ENCODE assay signal across 8 cellular contexts in the genomic region with DNA sequence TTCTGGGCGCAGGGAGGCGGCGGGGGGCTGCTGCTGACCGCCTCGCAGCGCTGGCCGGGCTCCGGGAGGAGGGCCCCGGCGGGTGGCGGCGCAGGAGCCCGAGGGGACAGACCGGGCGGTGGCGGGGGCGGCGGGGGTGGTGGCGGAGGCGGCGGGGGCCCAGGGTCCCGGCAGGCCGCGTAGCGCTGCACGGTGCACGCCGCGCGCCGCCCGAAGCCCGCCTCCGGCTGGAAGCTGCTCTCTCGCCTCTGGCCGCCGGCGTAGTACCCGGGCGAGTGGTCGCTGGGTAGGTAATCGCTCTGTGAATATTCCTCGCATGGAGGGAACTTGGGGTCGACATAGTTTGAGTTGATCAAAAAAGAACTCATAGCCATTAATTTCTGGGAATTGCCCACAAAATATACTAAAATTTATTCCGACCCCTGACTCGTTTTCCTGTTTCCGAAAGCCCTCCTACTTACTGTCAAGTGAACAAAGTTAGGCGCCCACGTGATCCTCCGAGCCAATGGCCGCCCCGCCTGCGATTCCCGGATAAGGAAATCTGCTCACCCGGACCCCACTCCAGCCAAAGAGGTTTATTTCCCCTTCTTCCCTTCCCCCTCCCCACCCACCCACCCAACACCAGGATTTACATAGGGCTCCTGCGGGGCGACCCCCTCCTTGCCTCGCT. TPM values are rescaled to one million over a fixed set of nuclear protein-coding genes. Genes with fewer than 3 reads are reported as not detected.
DNase-seq lines count a peak whose midpoint lies in the region; ATAC-seq and TF ChIP-seq lines count a peak whose summit lies in the region.

A gene (minus strand): TSS at position 405 of the 670 bp plus-strand sequence. CDS start 31 bp downstream, at position 374.

- peaks cover 3% of the 10 kb centered on the region for H3K4me1 Mint-ChIP-seq in osteocyte (ENCODE audit: unreplicated experiment)

- peak within 1 kb of the TSS; percentile 3 to 61 (median 50) for H3K4me3 ChIP-seq in heart left ventricle

- peaks cover 0 to 39% (median 5%) of the 10 kb centered on the region in 12 donors for H3K4me1 ChIP-seq in heart left ventricle

- H3K36me3 Mint-ChIP-seq in osteocyte (ENCODE audit: unreplicated experiment) = peaks cover under 1% of the 10 kb centered on the region

- no peak for TF ChIP-seq CTCF in heart left ventricle (IDR thresholded peaks at IDR 0.05)
- TF ChIP-seq CTCF in osteocyte (IDR thresholded peaks at IDR 0.05) = no peak

- no peaks in the 10 kb centered on the region for H3K9me3 Mint-ChIP-seq in osteocyte (ENCODE audit: unreplicated experiment)

- no peak for TF ChIP-seq POLR2A in heart left ventricle (IDR thresholded peaks at IDR 0.05)

- intact Hi-C loops in heart left ventricle (cut with DNase I) = loop anchor here in 3 of 10 donors (2.0 to 5.0 kb wide), 2 partner anchors 13 to 36 kb away; no protein-coding TSS in a partner anchor

- H3K27ac Mint-ChIP-seq in osteocyte (ENCODE audit: unreplicated experiment) = no peak within 1 kb of the TSS

- no peak within 1 kb of the TSS for H3K4me3 Mint-ChIP-seq in osteocyte (ENCODE audit: unreplicated experiment)

- DNase-seq in GM03348 (ENCODE audit: low spot score) (peak; percentile 83), RKO (ENCODE audit: low spot score) (peak; percentile 81), heart left ventricle (peak; percentile 53 to 85 (median 70)), retina (peak; percentile 67), osteocyte (ENCODE audit: extremely low spot score, unreplicated experiment) (no peak), iPS-NIHi11 (ENCODE audit: low spot score) (no peak)
- peak; percentile 29 for DNase-seq in activated gamma-delta T cell treated with anti-CD3 and anti-CD28 coated beads, Interleukin-2, amount 50 U/mL, for 16 hours (ENCODE audit: low read depth)

- 1 to 3% (median 2%) methylated on average over 14 to 58 of the region's 58 CpGs for WGBS in heart left ventricle, 4 donors

- no peaks in the 10 kb centered on the region for H3K36me3 ChIP-seq in heart left ventricle

- ATAC-seq in HG02885 (IDR thresholded peaks at IDR 0.05; ENCODE audit: poor library complexity, unreplicated experiment) (peak; percentile 62), heart left ventricle (peak in 3 of 4 donors; percentile 58 to 68 (median 61))

- no peaks in the 10 kb centered on the region for H3K9me3 ChIP-seq in heart left ventricle

- peak within 1 kb of the TSS in 11 of 12 donors; percentile 9 to 97 (median 65) for H3K27ac ChIP-seq in heart left ventricle

- H3K27me3 ChIP-seq in heart left ventricle = peaks cover 66 to 100% (median 94%) of the 10 kb centered on the region in 9 donors

- H3K27me3 Mint-ChIP-seq in osteocyte (ENCODE audit: unreplicated experiment) = peaks cover 88% of the 10 kb centered on the region

RNA-seq across cellular contexts. Expression of the gene that starts here (rescaled TPM):
- total RNA-seq in heart left ventricle = 1 to 10 TPM in 2 of 9 donors, under 1 TPM in 6, not detected in 1; 0.27 to 2.8 (median 0.66) TPM
- polyA plus RNA-seq in heart left ventricle = under 1 TPM; 0.29 to 0.30 TPM
- total RNA-seq in osteocyte = not detected in 2 replicates

Comparison
In these comparisons a context has a peak if more than half of its experiments do, and no peak if none do; other contexts are left out.
1. DNase-seq: peak in GM03348 (single experiment), RKO (single experiment), activated gamma-delta T cell treated with anti-CD3 and anti-CD28 coated beads, Interleukin-2, amount 50 U/mL, for 16 hours (single experiment), heart left ventricle (5 of 5) and retina (single experiment); none in osteocyte (single experiment) and iPS-NIHi11 (single experiment).